In genomic region chr11:132848336-132848735, GRCh38 we compare ENCODE assay signal across 18 cellular contexts.
"Had no signal": no experiment of that assay in that cellular context is flagged by ENCODE, and none has a peak within 500 bp of the region (broad histone marks: within the 10 kb centered on the region; RNA-seq: fewer than 3 reads in every experiment).

No MANE protein-coding gene starts in this region.

- H3K4me3 ChIP-seq: body of pancreas, heart left ventricle, left lung, psoas muscle, suprapubic skin had no signal

- H3K9me3 ChIP-seq: body of pancreas, heart left ventricle, left lung, psoas muscle, suprapubic skin had no signal

- H3K27me3 ChIP-seq: body of pancreas, left lung, suprapubic skin had no signal

- H3K27me3 Mint-ChIP-seq: activated CD8-positive, alpha-beta T cell treated with anti-CD3 and anti-CD28 coated beads for 36 hours; activated naive CD8-positive, alpha-beta T cell treated with anti-CD3 and anti-CD28 coated beads, Interleukin-2, amount 50 U/mL, for 24 hours had no signal

- H3K27ac Mint-ChIP-seq: activated CD8-positive, alpha-beta T cell treated with anti-CD3 and anti-CD28 coated beads for 36 hours; activated naive CD8-positive, alpha-beta T cell treated with anti-CD3 and anti-CD28 coated beads, Interleukin-2, amount 50 U/mL, for 24 hours; endodermal cell; nephron had no signal

- H3K4me1 Mint-ChIP-seq: activated naive CD8-positive, alpha-beta T cell treated with anti-CD3 and anti-CD28 coated beads, Interleukin-2, amount 50 U/mL, for 24 hours; endodermal cell had no signal

- H3K36me3 ChIP-seq: heart left ventricle, left lung, suprapubic skin had no signal

- DNase-seq: activated CD4-positive, alpha-beta T cell treated with anti-CD3 and anti-CD28 coated beads for 4 hours; activated CD8-positive, alpha-beta memory T cell treated with anti-CD3 and anti-CD28 coated beads, Interleukin-2, amount 50 U/mL, for 4 hours; activated CD8-positive, alpha-beta T cell treated with anti-CD3 and anti-CD28 coated beads for 36 hours; activated naive CD4-positive, alpha-beta T cell; activated naive CD8-positive, alpha-beta T cell treated with anti-CD3 and anti-CD28 coated beads, Interleukin-2, amount 50 U/mL, for 24 hours; body of pancreas; endodermal cell; foreskin fibroblast; heart left ventricle; left lung; mesenchymal stem cell; psoas muscle; stimulated activated CD4-positive, alpha-beta T cell treated with anti-CD3 and anti-CD28 coated beads, Interleukin-2, amount 100 ng/mL, for 48 hours; stimulated activated naive CD4-positive, alpha-beta T cell treated with Interleukin-2 at 50 U/mL for 16 hours; T1000 had no signal

- H3K9me3 Mint-ChIP-seq: activated CD8-positive, alpha-beta T cell treated with anti-CD3 and anti-CD28 coated beads for 36 hours; activated naive CD8-positive, alpha-beta T cell treated with anti-CD3 and anti-CD28 coated beads, Interleukin-2, amount 50 U/mL, for 24 hours; endodermal cell; nephron had no signal

- H3K27ac ChIP-seq: body of pancreas, heart left ventricle, left lung, psoas muscle, suprapubic skin, VCaP had no signal

- H3K4me1 ChIP-seq: body of pancreas, heart left ventricle, left lung, psoas muscle, suprapubic skin had no signal

- H3K4me3 Mint-ChIP-seq: activated CD8-positive, alpha-beta T cell treated with anti-CD3 and anti-CD28 coated beads for 36 hours; activated naive CD8-positive, alpha-beta T cell treated with anti-CD3 and anti-CD28 coated beads, Interleukin-2, amount 50 U/mL, for 24 hours; endodermal cell; nephron had no signal
